ENCODE assay signal across 6 cellular contexts in the genomic region with DNA sequence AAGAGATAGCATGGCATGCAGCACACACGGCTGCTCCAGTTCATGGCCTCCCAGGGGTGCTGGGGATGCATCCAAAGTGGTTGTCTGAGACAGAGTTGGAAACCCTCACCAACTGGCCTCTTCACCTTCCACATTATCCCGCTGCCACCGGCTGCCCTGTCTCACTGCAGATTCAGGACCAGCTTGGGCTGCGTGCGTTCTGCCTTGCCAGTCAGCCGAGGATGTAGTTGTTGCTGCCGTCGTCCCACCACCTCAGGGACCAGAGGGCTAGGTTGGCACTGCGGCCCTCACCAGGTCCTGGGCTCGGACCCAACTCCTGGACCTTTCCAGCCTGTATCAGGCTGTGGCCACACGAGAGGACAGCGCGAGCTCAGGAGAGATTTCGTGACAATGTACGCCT. TPM values are rescaled to one million over a fixed set of nuclear protein-coding genes. Genes with fewer than 3 reads are reported as not detected.
A peak's percentile ranks its signal among the peaks of the same experiment; 100 is the strongest.
DNase-seq lines count a peak whose midpoint lies in the region.
"Had no signal": no experiment of that assay in that cellular context is flagged by ENCODE, and none has a peak within 500 bp of the region (broad histone marks: within the 10 kb centered on the region; RNA-seq: fewer than 3 reads in every experiment).

No MANE protein-coding gene starts in this region.

- peak overlapping the region; percentile 69 for H3K27ac Mint-ChIP-seq in activated CD4-positive, alpha-beta memory T cell treated with anti-CD3 and anti-CD28 coated beads for 36 hours
- H3K27ac Mint-ChIP-seq in activated CD4-positive, alpha-beta memory T cell treated with anti-CD3 and anti-CD28 coated beads, Interleukin-2, amount 10 ng/mL, durations not matched to agents 7 days and 5 days = no peak overlapping the region

- DNase-seq in activated CD4-positive, alpha-beta memory T cell treated with anti-CD3 and anti-CD28 coated beads for 36 hours = no peak
- DNase-seq in activated CD4-positive, alpha-beta memory T cell treated with anti-CD3 and anti-CD28 coated beads, Interleukin-2, amount 10 ng/mL, durations not matched to agents 7 days and 5 days = no peak
- DNase-seq: dermis blood vessel endothelial cell, mesendoderm, WERI-Rb-1 had no signal

- H3K4me3 Mint-ChIP-seq in activated CD4-positive, alpha-beta memory T cell treated with anti-CD3 and anti-CD28 coated beads for 36 hours = no peak overlapping the region
- H3K4me3 Mint-ChIP-seq in activated CD4-positive, alpha-beta memory T cell treated with anti-CD3 and anti-CD28 coated beads, Interleukin-2, amount 10 ng/mL, durations not matched to agents 7 days and 5 days = no peak overlapping the region

- CTCF ChIA-PET in activated CD4-positive, alpha-beta memory T cell treated with anti-CD3 and anti-CD28 coated beads for 36 hours (lab: Charles Lee) = interaction anchor here (0.5 kb wide), 1 partner anchor 701 kb away, joined by 4 read pairs; no protein-coding TSS in a partner anchor
- CTCF ChIA-PET in activated CD4-positive, alpha-beta memory T cell treated with anti-CD3 and anti-CD28 coated beads, Interleukin-2, amount 10 ng/mL, durations not matched to agents 7 days and 5 days (lab: Charles Lee) = no interaction called here

- peaks cover 36% of the 10 kb centered on the region for H3K4me1 Mint-ChIP-seq in activated CD4-positive, alpha-beta memory T cell treated with anti-CD3 and anti-CD28 coated beads for 36 hours (ENCODE audit: low read depth)
- H3K4me1 Mint-ChIP-seq in activated CD4-positive, alpha-beta memory T cell treated with anti-CD3 and anti-CD28 coated beads, Interleukin-2, amount 10 ng/mL, durations not matched to agents 7 days and 5 days = peaks cover 39% of the 10 kb centered on the region

- intact Hi-C loops in activated CD4-positive, alpha-beta memory T cell treated with anti-CD3 and anti-CD28 coated beads for 36 hours (cut with micrococcal nuclease) = no loop called here

- POLR2A ChIA-PET in activated CD4-positive, alpha-beta memory T cell treated with anti-CD3 and anti-CD28 coated beads for 36 hours (lab: Charles Lee) = interaction anchor here (1.3 kb wide), 1 partner anchor 26 kb away, joined by 3 read pairs; no protein-coding TSS in a partner anchor
- POLR2A ChIA-PET in activated CD4-positive, alpha-beta memory T cell treated with anti-CD3 and anti-CD28 coated beads, Interleukin-2, amount 10 ng/mL, durations not matched to agents 7 days and 5 days (lab: Charles Lee) = interaction anchor here (1.6 to 2.4 kb wide), 2 partner anchors 37 to 643 kb away, joined by 3 to 7 read pairs; a partner anchor contains a TSS

- H3K9me3 Mint-ChIP-seq in activated CD4-positive, alpha-beta memory T cell treated with anti-CD3 and anti-CD28 coated beads for 36 hours = no peaks in the 10 kb centered on the region
- no peaks in the 10 kb centered on the region for H3K9me3 Mint-ChIP-seq in activated CD4-positive, alpha-beta memory T cell treated with anti-CD3 and anti-CD28 coated beads, Interleukin-2, amount 10 ng/mL, durations not matched to agents 7 days and 5 days

- H3K36me3 Mint-ChIP-seq in activated CD4-positive, alpha-beta memory T cell treated with anti-CD3 and anti-CD28 coated beads for 36 hours = peaks cover 30% of the 10 kb centered on the region
- peaks cover 47% of the 10 kb centered on the region for H3K36me3 Mint-ChIP-seq in activated CD4-positive, alpha-beta memory T cell treated with anti-CD3 and anti-CD28 coated beads, Interleukin-2, amount 10 ng/mL, durations not matched to agents 7 days and 5 days (ENCODE audit: low read depth)

- no peaks in the 10 kb centered on the region for H3K27me3 Mint-ChIP-seq in activated CD4-positive, alpha-beta memory T cell treated with anti-CD3 and anti-CD28 coated beads for 36 hours
- no peaks in the 10 kb centered on the region for H3K27me3 Mint-ChIP-seq in activated CD4-positive, alpha-beta memory T cell treated with anti-CD3 and anti-CD28 coated beads, Interleukin-2, amount 10 ng/mL, durations not matched to agents 7 days and 5 days

RNA-seq across cellular contexts. Expression of a gene that starts 4.8 kb away (rescaled TPM):
- total RNA-seq in activated CD4-positive, alpha-beta memory T cell treated with anti-CD3 and anti-CD28 coated beads for 36 hours = 100 to 1,000 TPM; 162 to 170 TPM
- total RNA-seq in activated CD4-positive, alpha-beta memory T cell treated with anti-CD3 and anti-CD28 coated beads, Interleukin-2, amount 10 ng/mL, durations not matched to agents 7 days and 5 days = 100 to 1,000 TPM; 118 to 120 TPM

RNA-seq across cellular contexts. Expression of a gene that starts 5.0 kb away (rescaled TPM):
- total RNA-seq in activated CD4-positive, alpha-beta memory T cell treated with anti-CD3 and anti-CD28 coated beads for 36 hours = 1 to 10 TPM; 8.0 to 9.2 TPM
- total RNA-seq in activated CD4-positive, alpha-beta memory T cell treated with anti-CD3 and anti-CD28 coated beads, Interleukin-2, amount 10 ng/mL, durations not matched to agents 7 days and 5 days = 10 to 100 TPM; 10.3 to 10.5 TPM

RNA-seq across cellular contexts. Expression of a gene that starts 20.4 kb away (rescaled TPM):
- under 1 TPM; 0.55 to 0.73 TPM for total RNA-seq in activated CD4-positive, alpha-beta memory T cell treated with anti-CD3 and anti-CD28 coated beads for 36 hours
- under 1 TPM; 0.45 to 0.58 TPM for total RNA-seq in activated CD4-positive, alpha-beta memory T cell treated with anti-CD3 and anti-CD28 coated beads, Interleukin-2, amount 10 ng/mL, durations not matched to agents 7 days and 5 days
- total RNA-seq: A172 had no signal

RNA-seq across cellular contexts. Expression of a gene that starts 27.8 kb away (rescaled TPM):
- total RNA-seq in activated CD4-positive, alpha-beta memory T cell treated with anti-CD3 and anti-CD28 coated beads for 36 hours = 10 to 100 TPM; 13.1 to 16.7 TPM
- 10 to 100 TPM; 29.7 to 29.9 TPM for total RNA-seq in activated CD4-positive, alpha-beta memory T cell treated with anti-CD3 and anti-CD28 coated beads, Interleukin-2, amount 10 ng/mL, durations not matched to agents 7 days and 5 days

RNA-seq across cellular contexts. Expression of a gene that starts 36.5 kb away (rescaled TPM):
- 10 to 100 TPM; 25.3 to 28.6 TPM for total RNA-seq in activated CD4-positive, alpha-beta memory T cell treated with anti-CD3 and anti-CD28 coated beads for 36 hours
- total RNA-seq in activated CD4-positive, alpha-beta memory T cell treated with anti-CD3 and anti-CD28 coated beads, Interleukin-2, amount 10 ng/mL, durations not matched to agents 7 days and 5 days = 10 to 100 TPM; 27.4 to 28.3 TPM
